18 cellular contexts compared by ENCODE assay signal in the genomic region with DNA sequence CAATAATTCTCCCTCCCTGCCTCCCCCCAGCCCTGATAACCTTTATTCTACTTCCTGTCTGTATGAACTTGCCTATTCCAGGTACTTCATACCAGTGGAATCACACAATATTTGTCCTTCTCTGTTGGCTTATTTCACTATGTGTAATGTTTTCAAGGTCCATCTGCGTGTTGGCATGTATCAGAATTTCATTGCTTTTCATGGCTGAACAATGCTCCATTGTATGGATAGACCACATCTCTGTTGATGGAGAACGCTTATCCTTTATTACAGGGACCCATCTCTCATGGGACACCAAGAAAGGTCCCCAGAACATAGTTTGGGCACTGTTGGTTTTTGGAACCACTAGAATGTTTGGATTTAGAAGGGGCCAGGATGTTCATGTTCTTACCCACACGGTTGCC. TPM values are rescaled to one million over a fixed set of nuclear protein-coding genes. Genes with fewer than 3 reads are reported as not detected.
DNase-seq lines count a peak whose midpoint lies in the region; ATAC-seq and TF ChIP-seq lines count a peak whose summit lies in the region.
"Had no signal": no experiment of that assay in that cellular context is flagged by ENCODE, and none has a peak within 500 bp of the region (broad histone marks: within the 10 kb centered on the region; RNA-seq: fewer than 3 reads in every experiment).

No MANE protein-coding gene starts in this region.

- H3K27ac Mint-ChIP-seq in natural killer cell treated with Interleukin-12 subunit alpha and Interleukin-12 subunit beta and Interleukin-15 and Interleukin-18, amount 100 ng/mL, for 72 hours = no peak overlapping the region
- H3K27ac Mint-ChIP-seq in WTC11 = no peak overlapping the region
- H3K27ac Mint-ChIP-seq: activated naive CD8-positive, alpha-beta T cell; CD14-positive monocyte; nephron progenitor cell; stimulated activated naive CD8-positive, alpha-beta T cell treated with anti-CD3 and anti-CD28 coated beads, Interleukin-15, Interleukin-2, amounts not matched to agents 100 ng/mL and 50 ng/mL, for 24 hours had no signal

- in situ Hi-C loops in Panc1 (cut with HindIII; ENCODE audit: low pct_unique_long_range_greater_than_20kb, low sequenced_read_pairs) = no loop called here

- POLR2A ChIA-PET in Panc1 (lab: Charles Lee) = no interaction called here
- POLR2A ChIA-PET in WTC11 (lab: Charles Lee) = interaction anchor here (0.9 kb wide), 1 partner anchor 44 kb away, joined by 3 read pairs; no protein-coding TSS in a partner anchor

- H3K27ac ChIP-seq in Panc1 (ENCODE audit: low read length) (peak overlapping the region; percentile 15; the same call in 1 of the 2 replicates), coronary artery (peak overlapping the region; percentile 71 to 94), lower lobe of right lung (peak overlapping the region; percentile 58), thoracic aorta (peak overlapping the region; percentile 93 to 96)
- H3K27ac ChIP-seq: skin epidermis had no signal

- H3K27me3 Mint-ChIP-seq in natural killer cell treated with Interleukin-12 subunit alpha and Interleukin-12 subunit beta and Interleukin-15 and Interleukin-18, amount 100 ng/mL, for 72 hours = peaks cover 18 to 30% of the 10 kb centered on the region in 2 donors
- H3K27me3 Mint-ChIP-seq in WTC11 (ENCODE audit: low read depth) = no peaks in the 10 kb centered on the region

- H3K9me3 ChIP-seq in Panc1 (ENCODE audit: control insufficient read depth, insufficient read depth, low read depth, low read length) (no peaks in the 10 kb centered on the region), lower lobe of right lung (no peaks in the 10 kb centered on the region), thoracic aorta (no peaks in the 10 kb centered on the region)

- DNase-seq in Panc1 (ENCODE audit: low read depth, low spot score) (no peak), coronary artery (ENCODE audit: low spot score) (no peak), lower lobe of right lung (no peak), thoracic aorta (ENCODE audit: low spot score) (no peak), WTC11 (ENCODE audit: low spot score) (no peak), kidney glomerular epithelial cell (lab: John Stamatoyannopoulos, UW) (no peak)
- DNase-seq in natural killer cell treated with Interleukin-12 subunit alpha and Interleukin-12 subunit beta and Interleukin-15 and Interleukin-18, amount 100 ng/mL, for 72 hours (ENCODE audit: low spot score) = no peak
- no peak for DNase-seq in activated CD8-positive, alpha-beta memory T cell treated with anti-CD3 and anti-CD28 coated beads, Interleukin-2, amount 50 U/mL, for 48 hours
- DNase-seq: cortex of kidney, mesendoderm, NCI-H1092, nephron progenitor cell had no signal

- CTCF ChIA-PET in Panc1 (lab: Charles Lee) = no interaction called here
- CTCF ChIA-PET in WTC11 (lab: Charles Lee) = interaction anchor here (1.7 to 2.3 kb wide), 2 partner anchors 20 to 65 kb away, joined by 5 to 13 read pairs; no protein-coding TSS in a partner anchor

- H3K4me3 ChIP-seq in Panc1 (ENCODE audit: low read depth in 2 of 2, low read length in 2 of 2) (no peak overlapping the region), coronary artery (no peak overlapping the region), lower lobe of right lung (no peak overlapping the region), thoracic aorta (no peak overlapping the region)
- H3K4me3 ChIP-seq: skin epidermis had no signal

- H3K4me1 ChIP-seq in Panc1 (ENCODE audit: control insufficient read depth, insufficient read depth, low read length) = peaks cover 17% of the 10 kb centered on the region
- H3K4me1 ChIP-seq in lower lobe of right lung = peaks cover 68% of the 10 kb centered on the region
- peaks cover 51 to 88% of the 10 kb centered on the region in 2 donors for H3K4me1 ChIP-seq in thoracic aorta (ENCODE audit: control insufficient read depth in 1 of 2, low read depth in 2 of 2)

- ATAC-seq in Panc1 (no peak), lower lobe of right lung (no peak), thoracic aorta (ENCODE audit: insufficient number of reproducible peaks, low FRiP score, low read depth) (no peak), WTC11 (no peak)
- ATAC-seq in natural killer cell treated with Interleukin-12 subunit alpha and Interleukin-12 subunit beta and Interleukin-15 and Interleukin-18, amount 100 ng/mL, for 72 hours = no peak
- ATAC-seq: HCT116, SK-N-SH treated with all-trans-retinoic acid at 6 μM for 48 hours had no signal

- H3K36me3 Mint-ChIP-seq in natural killer cell treated with Interleukin-12 subunit alpha and Interleukin-12 subunit beta and Interleukin-15 and Interleukin-18, amount 100 ng/mL, for 72 hours = no peaks in the 10 kb centered on the region
- H3K36me3 Mint-ChIP-seq in WTC11 = no peaks in the 10 kb centered on the region
- H3K36me3 Mint-ChIP-seq: activated naive CD8-positive, alpha-beta T cell; CD14-positive monocyte had no signal

- no peaks in the 10 kb centered on the region for H3K9me3 Mint-ChIP-seq in natural killer cell treated with Interleukin-12 subunit alpha and Interleukin-12 subunit beta and Interleukin-15 and Interleukin-18, amount 100 ng/mL, for 72 hours
- H3K9me3 Mint-ChIP-seq in WTC11 = no peaks in the 10 kb centered on the region
- H3K9me3 Mint-ChIP-seq: nephron progenitor cell; stimulated activated naive CD8-positive, alpha-beta T cell treated with anti-CD3 and anti-CD28 coated beads, Interleukin-15, Interleukin-2, amounts not matched to agents 100 ng/mL and 50 ng/mL, for 24 hours had no signal

- no peak overlapping the region for H3K4me3 Mint-ChIP-seq in natural killer cell treated with Interleukin-12 subunit alpha and Interleukin-12 subunit beta and Interleukin-15 and Interleukin-18, amount 100 ng/mL, for 72 hours
- H3K4me3 Mint-ChIP-seq in WTC11 = no peak overlapping the region
- H3K4me3 Mint-ChIP-seq: activated naive CD8-positive, alpha-beta T cell; CD14-positive monocyte; nephron progenitor cell; stimulated activated naive CD8-positive, alpha-beta T cell treated with anti-CD3 and anti-CD28 coated beads, Interleukin-15, Interleukin-2, amounts not matched to agents 100 ng/mL and 50 ng/mL, for 24 hours had no signal

- H3K4me1 Mint-ChIP-seq in natural killer cell treated with Interleukin-12 subunit alpha and Interleukin-12 subunit beta and Interleukin-15 and Interleukin-18, amount 100 ng/mL, for 72 hours (ENCODE audit: low read depth in 2 of 2) = no peaks in the 10 kb centered on the region
- H3K4me1 Mint-ChIP-seq in WTC11 = no peaks in the 10 kb centered on the region

- no peak for TF ChIP-seq CTCF in Panc1 (IDR thresholded peaks at IDR 0.05)
- TF ChIP-seq CTCF in coronary artery (IDR thresholded peaks at IDR 0.05) = no peak
- no peak for TF ChIP-seq CTCF in lower lobe of right lung (IDR thresholded peaks at IDR 0.05)
- no peak for TF ChIP-seq CTCF in thoracic aorta (IDR thresholded peaks at IDR 0.05)
- no peak for TF ChIP-seq CTCF in WTC11 (IDR thresholded peaks at IDR 0.05)

- H3K36me3 ChIP-seq in Panc1 (ENCODE audit: control insufficient read depth, insufficient read depth, low read length) (no peaks in the 10 kb centered on the region), lower lobe of right lung (peaks cover 19% of the 10 kb centered on the region), thoracic aorta (peaks cover 13% of the 10 kb centered on the region)

- no TSS peak for BruUV-seq in Panc1 (replicated peaks; lab: Mats Ljungman, UMichigan)

- H3K27me3 ChIP-seq in Panc1 (ENCODE audit: control insufficient read depth, insufficient read depth, low read length) = no peaks in the 10 kb centered on the region
- no peaks in the 10 kb centered on the region for H3K27me3 ChIP-seq in lower lobe of right lung (ENCODE audit: low read depth)
- H3K27me3 ChIP-seq in thoracic aorta (replicated peaks; ENCODE audit: insufficient read depth) = no peaks in the 10 kb centered on the region

- intact Hi-C loops in Panc1 (cut with micrococcal nuclease; ENCODE audit: unreplicated experiment) = no loop called here
- intact Hi-C loops in lower lobe of right lung (cut with DNase I) = no loop called here

TF ChIP-seq in WTC11, 78 proteins besides CTCF, POLR2A, EP300 and RAD21 (continues in another document):
- TF ChIP-seq MAX (CRISPR knock-in tag; IDR thresholded peaks at IDR 0.05) = no peak
- no peak for TF ChIP-seq ZNF281 (CRISPR knock-in tag; IDR thresholded peaks at IDR 0.05)
- no peak for TF ChIP-seq JUN (CRISPR knock-in tag; IDR thresholded peaks at IDR 0.05)
- TF ChIP-seq TEAD1 (CRISPR knock-in tag; IDR thresholded peaks at IDR 0.05) = no peak

RNA-seq across cellular contexts. Expression of gene ATOH8, which starts 40.2 kb away (rescaled TPM):
- total RNA-seq in Panc1 (2021; ENCODE audit: unreplicated experiment) (3.8 TPM), lower lobe of right lung (44.9 TPM), thoracic aorta (100 to 1,000 TPM in 1 of 2 donors, 10 to 100 TPM in 1; 78.4 to 207 TPM), WTC11 (2021) (0.23 to 0.81 TPM (median 0.57 TPM) in 3 replicates)
- polyA plus RNA-seq in Panc1 (2012; ENCODE audit: insufficient read length) = 3.7 TPM
- not detected for total RNA-seq in natural killer cell treated with Interleukin-12 subunit alpha and Interleukin-12 subunit beta and Interleukin-15 and Interleukin-18, amount 100 ng/mL, for 72 hours

Comparison
In these comparisons a context has a peak if more than half of its experiments do, and no peak if none do; other contexts are left out.
1. H3K27ac ChIP-seq: peak in every context shown above with its lines; median percentile 94 in thoracic aorta; 82 in coronary artery; 58 in lower lobe of right lung; 15 in Panc1.